19 cellular contexts compared by ENCODE assay signal in the genomic region with DNA sequence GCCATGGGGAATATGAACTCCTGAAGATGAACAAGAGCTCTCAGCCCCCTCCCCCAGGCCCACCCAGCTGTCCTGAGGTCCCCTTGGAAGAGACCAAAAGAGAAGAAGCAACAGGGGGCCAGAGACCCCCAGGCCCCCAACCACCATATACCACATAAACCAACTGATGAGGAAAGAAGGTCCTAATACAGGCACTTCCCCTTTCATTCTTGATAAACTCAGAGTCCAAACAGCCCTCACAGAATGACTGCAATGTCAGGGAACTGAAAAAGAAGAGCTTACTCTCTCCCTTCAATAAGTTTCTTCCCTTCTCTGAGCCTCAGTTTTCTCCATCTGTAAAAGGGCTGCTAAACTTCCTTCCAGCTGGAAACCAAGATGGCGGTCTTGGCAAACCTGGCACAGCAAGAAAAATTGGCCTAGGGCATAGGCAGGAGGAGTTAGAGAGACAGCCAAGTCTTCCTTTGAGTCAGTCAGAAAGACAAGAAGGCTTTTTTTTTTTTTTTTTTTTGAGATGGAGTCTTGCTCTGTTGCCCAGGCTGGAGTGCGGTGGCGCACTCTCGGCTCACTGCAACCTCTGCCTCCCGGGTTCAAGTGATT.
DNase-seq lines count a peak whose midpoint lies in the region; ATAC-seq and TF ChIP-seq lines count a peak whose summit lies in the region.
"Had no signal": no experiment of that assay in that cellular context is flagged by ENCODE, and none has a peak within 500 bp of the region (broad histone marks: within the 10 kb centered on the region; RNA-seq: fewer than 3 reads in every experiment).

No MANE protein-coding gene starts in this region.

- no peak for TF ChIP-seq POLR2A in breast epithelium (IDR thresholded peaks at IDR 0.05)

- H3K4me3 ChIP-seq in mammary epithelial cell (replicated peaks in 1 of 3; ENCODE audit: insufficient read depth in 1 of 3, low read depth in 2 of 3, low read length in 3 of 3) = no peak overlapping the region
- no peak overlapping the region for H3K4me3 ChIP-seq in breast epithelium
- H3K4me3 ChIP-seq in OCI-LY7 (ENCODE audit: low read depth, low read length, poor library complexity, severe bottlenecking) = peak overlapping the region; percentile 31
- no peak overlapping the region for H3K4me3 ChIP-seq in fibroblast of lung (replicated peaks in 1 of 4; ENCODE audit: control extremely low read depth in 1 of 4, insufficient read depth in 1 of 4, low read depth in 3 of 4, low read length in 4 of 4)
- H3K4me3 ChIP-seq in right atrium auricular region = no peak overlapping the region
- H3K4me3 ChIP-seq: BLaER1 treated with 17β-estradiol and CSF1 and Interleukin-3, amounts not matched to agents 10 nM and 100 nM; coronary artery; right lobe of liver; upper lobe of right lung had no signal

- peak overlapping the region; percentile 73 for H2AFZ ChIP-seq in mammary epithelial cell (ENCODE audit: low read depth, low read length)
- peak overlapping the region; percentile 68; the same call in 1 of the 2 replicates for H2AFZ ChIP-seq in OCI-LY7 (ENCODE audit: low read length)
- H2AFZ ChIP-seq in fibroblast of lung (ENCODE audit: low read length) = no peak overlapping the region
- H2AFZ ChIP-seq: parathyroid adenoma had no signal

- H3K79me2 ChIP-seq in mammary epithelial cell (ENCODE audit: insufficient read depth, low read length) (no peaks in the 10 kb centered on the region), OCI-LY7 (ENCODE audit: insufficient read depth, low read depth, low read length) (no peaks in the 10 kb centered on the region), fibroblast of lung (ENCODE audit: control insufficient read depth, insufficient read depth, low read length) (no peaks in the 10 kb centered on the region)
- H3K79me2 ChIP-seq: parathyroid adenoma had no signal

- H3K27me3 ChIP-seq in mammary epithelial cell (ENCODE audit: insufficient read depth, low read length) (no peaks in the 10 kb centered on the region), breast epithelium (peaks cover 0 to 5% of the 10 kb centered on the region in 2 donors), fibroblast of lung (ENCODE audit: control insufficient read depth, insufficient read depth, low read length) (peaks cover 15% of the 10 kb centered on the region), right atrium auricular region (no peaks in the 10 kb centered on the region)
- H3K27me3 ChIP-seq: right lobe of liver had no signal

- H3K9ac ChIP-seq in mammary epithelial cell (ENCODE audit: insufficient read depth, low read length) (no peak overlapping the region), fibroblast of lung (ENCODE audit: insufficient read depth, low read length) (no peak overlapping the region)
- H3K9ac ChIP-seq: BLaER1 treated with 17β-estradiol and CSF1 and Interleukin-3, amounts not matched to agents 10 nM and 100 nM; parathyroid adenoma had no signal

- no peak for ATAC-seq in HG03280 (IDR thresholded peaks at IDR 0.05; ENCODE audit: unreplicated experiment)
- ATAC-seq: left colon, natural killer cell, right lobe of liver had no signal

- CTCF ChIA-PET in mammary epithelial cell (lab: Charles Lee; ENCODE audit: low non-redundant PET) = no interaction called here
- CTCF ChIA-PET in OCI-LY7 (lab: Charles Lee; ENCODE audit: unreplicated experiment) = interaction anchor here (0.8 to 0.9 kb wide), 2 partner anchors 17 to 24 kb away, joined by 3 read pairs; no protein-coding TSS in a partner anchor

- TF ChIP-seq CTCF in mammary epithelial cell (conservative IDR thresholded peaks at IDR 0.05 in 1 of 2, IDR thresholded peaks at IDR 0.05 in 1 of 2; ENCODE audit: extremely low read depth in 1 of 2, insufficient read depth in 1 of 2, low read depth in 1 of 2, low read length in 2 of 2) (no peak), breast epithelium (IDR thresholded peaks at IDR 0.05) (no peak), OCI-LY7 (conservative IDR thresholded peaks at IDR 0.05; ENCODE audit: low read length) (no peak), fibroblast of lung (conservative IDR thresholded peaks at IDR 0.05 in 1 of 2, IDR thresholded peaks at IDR 0.05 in 1 of 2; ENCODE audit: low read depth in 1 of 2, low read length in 2 of 2) (no peak), right atrium auricular region (IDR thresholded peaks at IDR 0.05) (no peak)

- no peaks in the 10 kb centered on the region for H3K36me3 ChIP-seq in mammary epithelial cell (ENCODE audit: insufficient read depth, low read length)
- H3K36me3 ChIP-seq in breast epithelium = no peaks in the 10 kb centered on the region
- no peaks in the 10 kb centered on the region for H3K36me3 ChIP-seq in OCI-LY7 (ENCODE audit: insufficient read depth, low read length)
- no peaks in the 10 kb centered on the region for H3K36me3 ChIP-seq in fibroblast of lung (ENCODE audit: control insufficient read depth, insufficient read depth, low read length)
- H3K36me3 ChIP-seq in right atrium auricular region = no peaks in the 10 kb centered on the region
- H3K36me3 ChIP-seq: BLaER1 treated with 17β-estradiol and CSF1 and Interleukin-3, amounts not matched to agents 10 nM and 100 nM; brain microvascular endothelial cell; right lobe of liver; upper lobe of right lung had no signal

- in situ Hi-C loops in mammary epithelial cell (cut with MboI; ENCODE audit: low sequenced_read_pairs in 2 of 2) = no loop called here

- dilution Hi-C loops in mammary epithelial cell (cut with HindIII; ENCODE audit: low sequenced_read_pairs) = no loop called here

- 83% methylated on average over 4 of the region's 5 CpGs for WGBS in mammary epithelial cell (ENCODE audit: low coverage, missing lambda C conversion rate)

- POLR2A ChIA-PET in OCI-LY7 (lab: Charles Lee) = interaction anchor here (0.6 to 6.6 kb wide), 7 partner anchors 9 to 41 kb away, joined by 3 to 43 read pairs (median 9); no protein-coding TSS in a partner anchor

- no peak for DNase-seq in mammary epithelial cell
- no peak for DNase-seq in breast epithelium (ENCODE audit: low spot score in 2 of 2)
- DNase-seq in OCI-LY7 (ENCODE audit: low spot score) = peak; percentile 78
- DNase-seq in fibroblast of lung (ENCODE audit: low read depth in 2 of 2) = no peak
- DNase-seq in DMS 273 (lab: John Stamatoyannopoulos, UW; ENCODE audit: unreplicated experiment) = no peak
- DNase-seq in GF-D8 (lab: John Stamatoyannopoulos, UW) = no peak
- DNase-seq in right atrium auricular region (ENCODE audit: low spot score) = no peak
- DNase-seq: activated CD4-positive, alpha-beta memory T cell treated with anti-CD3 and anti-CD28 coated beads, Interleukin-2, amount 10 ng/mL, durations not matched to agents 7 days and 5 days; activated gamma-delta T cell; left colon; natural killer cell; NCI-H187; right lobe of liver; upper lobe of right lung had no signal

- H3K4me2 ChIP-seq in mammary epithelial cell (ENCODE audit: insufficient read depth, low read depth, low read length) (peak overlapping the region; percentile 40), OCI-LY7 (ENCODE audit: low read length) (peak overlapping the region; percentile 62), fibroblast of lung (ENCODE audit: extremely low read depth, insufficient read depth, low read length) (no peak overlapping the region)

- H3K9me3 ChIP-seq in mammary epithelial cell (replicated peaks; ENCODE audit: insufficient read depth, low read length) (no peaks in the 10 kb centered on the region), breast epithelium (no peaks in the 10 kb centered on the region), OCI-LY7 (ENCODE audit: low read length) (no peaks in the 10 kb centered on the region; the same call in 1 of the 2 replicates), fibroblast of lung (ENCODE audit: control insufficient read depth, insufficient read depth, low read depth, low read length) (no peaks in the 10 kb centered on the region), right atrium auricular region (no peaks in the 10 kb centered on the region)
- H3K9me3 ChIP-seq: BLaER1 treated with 17β-estradiol and CSF1 and Interleukin-3, amounts not matched to agents 10 nM and 100 nM; right lobe of liver; upper lobe of right lung had no signal

- intact Hi-C loops in mammary epithelial cell (cut with micrococcal nuclease) = no loop called here
- intact Hi-C loops in breast epithelium (cut with DNase I; ENCODE audit: low total_unique reads) = no loop called here
- intact Hi-C loops in OCI-LY7 (cut with micrococcal nuclease; ENCODE audit: unreplicated experiment) = no loop called here

- BruUV-seq in mammary epithelial cell (replicated peaks; lab: Mats Ljungman, UMichigan) = no TSS peak
- BruUV-seq in OCI-LY7 (replicated peaks; lab: Mats Ljungman, UMichigan) = no TSS peak

- no peaks in the 10 kb centered on the region for H3K9me2 ChIP-seq in OCI-LY7 (ENCODE audit: insufficient read depth, low read length)

- peaks cover 22% of the 10 kb centered on the region for H3K4me1 ChIP-seq in mammary epithelial cell (ENCODE audit: insufficient read depth, low read length)
- no peaks in the 10 kb centered on the region for H3K4me1 ChIP-seq in breast epithelium
- peaks cover 84% of the 10 kb centered on the region for H3K4me1 ChIP-seq in OCI-LY7 (ENCODE audit: insufficient read depth, low read length, poor library complexity, severe bottlenecking)
- H3K4me1 ChIP-seq in fibroblast of lung (ENCODE audit: control insufficient read depth, extremely low read depth, insufficient read depth, low read length) = peaks cover 16% of the 10 kb centered on the region
- H3K4me1 ChIP-seq in right atrium auricular region = no peaks in the 10 kb centered on the region
- H3K4me1 ChIP-seq: parathyroid adenoma, right lobe of liver, upper lobe of right lung had no signal

- H4K20me1 ChIP-seq in mammary epithelial cell (ENCODE audit: insufficient read depth, low read length) (no peaks in the 10 kb centered on the region), OCI-LY7 (ENCODE audit: insufficient read depth, low read length) (no peaks in the 10 kb centered on the region), fibroblast of lung (ENCODE audit: control insufficient read depth, extremely low read depth, insufficient read depth, low read length) (no peaks in the 10 kb centered on the region)
- H4K20me1 ChIP-seq: BLaER1 treated with 17β-estradiol and CSF1 and Interleukin-3, amounts not matched to agents 10 nM and 100 nM had no signal

- H3K27ac ChIP-seq in mammary epithelial cell (ENCODE audit: insufficient read depth, low read depth, low read length) (no peak overlapping the region), breast epithelium (no peak overlapping the region), OCI-LY7 (ENCODE audit: low read depth, low read length, poor library complexity, severe bottlenecking) (peak overlapping the region; percentile 90), fibroblast of lung (ENCODE audit: insufficient read depth, low read length) (peak overlapping the region; percentile 61), right atrium auricular region (no peak overlapping the region)
- H3K27ac ChIP-seq: BLaER1 treated with 17β-estradiol and CSF1 and Interleukin-3, amounts not matched to agents 10 nM and 100 nM; brain microvascular endothelial cell; coronary artery; parathyroid adenoma; right lobe of liver; upper lobe of right lung had no signal

Comparison
In these comparisons a context has a peak if more than half of its experiments do, and no peak if none do; other contexts are left out.
1. H3K27ac ChIP-seq: peak in OCI-LY7 (single experiment) and fibroblast of lung (single experiment); none in mammary epithelial cell (single experiment), breast epithelium (0 of 2) and right atrium auricular region (0 of 2).